22 cellular contexts compared by ENCODE assay signal in genomic region chr7:8360564-8361153, GRCh38.
"Had no signal": no experiment of that assay in that cellular context is flagged by ENCODE, and none has a peak within 500 bp of the region (broad histone marks: within the 10 kb centered on the region; RNA-seq: fewer than 3 reads in every experiment).

No MANE protein-coding gene starts in this region.

- H3K4me3 ChIP-seq: lower lobe of right lung, prostate gland, skin epidermis, suprapubic skin, upper lobe of left lung had no signal

- DNase-seq: activated CD4-positive, CD25-positive, alpha-beta regulatory T cell treated with anti-CD3 and anti-CD28 coated beads, Interleukin-2, amount 50 U/mL, for 72 hours; activated naive CD4-positive, alpha-beta T cell treated with anti-CD3 and anti-CD28 coated beads for 36 hours; activated naive CD8-positive, alpha-beta T cell treated with anti-CD3 and anti-CD28 coated beads, Interleukin-2, amount 50 U/mL, for 24 hours; activated T-cell treated with anti-CD3 and anti-CD28 coated beads for 4 hours; aorta; cerebellar nuclear complex; effector memory CD4-positive, alpha-beta T cell; left colon; lower lobe of right lung; midbrain; right cardiac atrium; stimulated activated CD4-positive, alpha-beta T cell treated with anti-CD3 and anti-CD28 coated beads, Interleukin-15, amount 100 ng/mL, for 24 hours; stimulated activated CD4-positive, alpha-beta T cell treated with anti-CD3 and anti-CD28 coated beads, Interleukin-4, amount 100 ng/mL, for 4 hours; stimulated activated CD8-positive, alpha-beta memory T cell treated with anti-CD3 and anti-CD28 coated beads, Interleukin-4, amount 100 ng/mL, for 48 hours; stimulated activated naive CD8-positive, alpha-beta T cell treated with anti-CD3 and anti-CD28 coated beads, Interleukin-15, Interleukin-2, amounts not matched to agents 100 U/mL and 50 U/mL, for 24 hours; upper lobe of left lung had no signal

- H3K27ac Mint-ChIP-seq: activated naive CD4-positive, alpha-beta T cell treated with anti-CD3 and anti-CD28 coated beads for 36 hours; activated naive CD8-positive, alpha-beta T cell treated with anti-CD3 and anti-CD28 coated beads, Interleukin-2, amount 50 U/mL, for 24 hours; activated T-helper 17 cell treated with anti-CD3 and anti-CD28 coated beads, Interleukin-2, amount 50 U/mL, for 72 hours had no signal

- H3K4me3 Mint-ChIP-seq: activated naive CD4-positive, alpha-beta T cell treated with anti-CD3 and anti-CD28 coated beads for 36 hours; activated naive CD8-positive, alpha-beta T cell treated with anti-CD3 and anti-CD28 coated beads, Interleukin-2, amount 50 U/mL, for 24 hours; activated T-helper 17 cell treated with anti-CD3 and anti-CD28 coated beads, Interleukin-2, amount 50 U/mL, for 72 hours had no signal

- H3K27me3 ChIP-seq: foreskin keratinocyte, suprapubic skin, upper lobe of left lung had no signal

- H3K4me1 ChIP-seq: foreskin keratinocyte, lower lobe of right lung, prostate gland, suprapubic skin, upper lobe of left lung had no signal

- H3K36me3 ChIP-seq: lower lobe of right lung, prostate gland, suprapubic skin, upper lobe of left lung had no signal

- FAIRE-seq: islet of Langerhans had no signal

- H3K4me1 Mint-ChIP-seq: activated naive CD8-positive, alpha-beta T cell treated with anti-CD3 and anti-CD28 coated beads, Interleukin-2, amount 50 U/mL, for 24 hours; activated T-helper 17 cell treated with anti-CD3 and anti-CD28 coated beads, Interleukin-2, amount 50 U/mL, for 72 hours had no signal

- H3K9me3 Mint-ChIP-seq: activated naive CD4-positive, alpha-beta T cell treated with anti-CD3 and anti-CD28 coated beads for 36 hours; activated naive CD8-positive, alpha-beta T cell treated with anti-CD3 and anti-CD28 coated beads, Interleukin-2, amount 50 U/mL, for 24 hours; activated T-helper 17 cell treated with anti-CD3 and anti-CD28 coated beads, Interleukin-2, amount 50 U/mL, for 72 hours had no signal

- H3K27ac ChIP-seq: foreskin keratinocyte, lower lobe of right lung, prostate gland, skin epidermis, suprapubic skin, upper lobe of left lung had no signal

- ATAC-seq: activated naive CD8-positive, alpha-beta T cell treated with anti-CD3 and anti-CD28 coated beads, Interleukin-2, amount 50 U/mL, for 24 hours; activated T-helper 17 cell treated with anti-CD3 and anti-CD28 coated beads, Interleukin-2, amount 50 U/mL, for 72 hours; foreskin keratinocyte; left colon; lower lobe of right lung; right cardiac atrium; stimulated activated naive CD8-positive, alpha-beta T cell treated with anti-CD3 and anti-CD28 coated beads, Interleukin-15, Interleukin-2, amounts not matched to agents 100 U/mL and 50 U/mL, for 24 hours had no signal

- H3K9me3 ChIP-seq: lower lobe of right lung, prostate gland, suprapubic skin, upper lobe of left lung had no signal
